ENCODE assay signal across 6 cellular contexts in the genomic region with DNA sequence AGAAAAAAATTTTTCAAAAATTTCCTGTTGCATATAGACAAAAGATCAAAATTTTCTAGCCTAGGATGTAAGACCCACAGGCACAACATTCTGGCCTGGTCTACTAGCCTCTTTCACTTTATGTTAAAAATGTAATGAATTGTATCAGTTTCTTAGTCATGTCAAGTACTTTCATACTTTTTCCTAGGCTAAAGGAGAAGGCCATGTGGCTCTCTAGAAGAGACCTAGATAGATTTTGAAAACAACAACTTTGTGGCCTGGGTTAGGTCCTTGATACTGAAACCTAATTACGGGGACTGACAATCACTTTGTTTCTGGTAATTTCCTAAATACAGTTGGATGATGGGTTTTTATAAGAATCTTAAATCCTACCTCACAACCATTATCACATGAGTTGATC.
"Had no signal": no experiment of that assay in that cellular context is flagged by ENCODE, and none has a peak within 500 bp of the region (broad histone marks: within the 10 kb centered on the region; RNA-seq: fewer than 3 reads in every experiment).

No MANE protein-coding gene starts in this region.

- DNase-seq: IMR-90, KBM-7 had no signal

- H3K27me3 Mint-ChIP-seq: IgD-negative memory B cell had no signal

- H3K36me3 Mint-ChIP-seq: IgD-negative memory B cell had no signal

- H3K27ac ChIP-seq: HL-60 had no signal

- H3K4me1 Mint-ChIP-seq: IgD-negative memory B cell had no signal

- H3K4me3 Mint-ChIP-seq: IgD-negative memory B cell had no signal

- ATAC-seq: HepG2, K562 had no signal

- H3K4me3 ChIP-seq: K562 had no signal
